24 cellular contexts compared by ENCODE assay signal in the genomic region with DNA sequence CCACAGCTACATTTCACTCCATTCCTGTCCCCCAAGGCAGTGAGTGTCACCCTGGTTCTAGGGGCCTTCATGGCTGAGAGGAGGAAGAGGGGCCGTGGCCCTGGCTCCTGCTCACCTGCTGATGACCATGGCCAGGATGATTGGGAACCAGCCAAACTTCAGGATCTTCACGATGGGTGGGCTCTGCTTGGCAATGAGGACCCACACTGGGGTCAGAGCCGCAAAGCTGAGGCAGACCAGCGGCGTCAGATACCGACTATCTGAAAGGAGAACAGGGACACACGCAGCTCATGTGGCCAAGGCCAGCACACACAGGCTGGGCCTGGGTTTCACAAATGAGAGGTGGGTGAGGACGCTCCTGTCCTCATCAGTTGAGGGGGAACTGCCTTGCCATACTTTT. TPM values are rescaled to one million over a fixed set of nuclear protein-coding genes. Genes with fewer than 3 reads are reported as not detected.
"Had no signal": no experiment of that assay in that cellular context is flagged by ENCODE, and none has a peak within 500 bp of the region (broad histone marks: within the 10 kb centered on the region; RNA-seq: fewer than 3 reads in every experiment).

No MANE protein-coding gene starts in this region.

- H3K9me3 ChIP-seq: SJSA1 had no signal

- H3K27ac ChIP-seq: KMS-11, SJSA1, SK-N-MC had no signal

- H3K27me3 ChIP-seq: SJSA1 had no signal

- H3K4me3 ChIP-seq: K562, SJSA1, SK-N-MC had no signal

- H3K4me3 Mint-ChIP-seq: IgD-negative memory B cell had no signal

- H3K36me3 ChIP-seq: SJSA1 had no signal

- H3K9me3 Mint-ChIP-seq: IgD-negative memory B cell had no signal

- ATAC-seq: HepG2, K562 had no signal

- H3K4me1 Mint-ChIP-seq: IgD-negative memory B cell had no signal

- DNase-seq: Kasumi-1, MM.1S, NCI-H1105, NCI-H1417, NCI-H1436 treated with DMSO at 0.1 percent for 48 hours, NCI-H1694, NCI-H187 treated with DMSO at 0.1 percent for 48 hours, NCI-H2029 treated with DMSO at 0.1 percent for 48 hours, NCI-H2171 treated with DMSO at 0.1 percent for 48 hours, NCI-H345, NCI-H524 treated with DMSO at 0.1 percent for 48 hours, NCI-H69, NCI-H774, Right ventricle myocardium superior, RPMI8226, SIG-M5 had no signal

RNA-seq across cellular contexts. Expression of a gene that starts 47.6 kb away (rescaled TPM):
- total RNA-seq: HepG2, HT1080, K562, NCI-H460, SJSA1 had no signal
- polyA plus RNA-seq: HepG2, IgD-negative memory B cell, K562 had no signal
